ENCODE assay signal across 8 cellular contexts in the genomic region with DNA sequence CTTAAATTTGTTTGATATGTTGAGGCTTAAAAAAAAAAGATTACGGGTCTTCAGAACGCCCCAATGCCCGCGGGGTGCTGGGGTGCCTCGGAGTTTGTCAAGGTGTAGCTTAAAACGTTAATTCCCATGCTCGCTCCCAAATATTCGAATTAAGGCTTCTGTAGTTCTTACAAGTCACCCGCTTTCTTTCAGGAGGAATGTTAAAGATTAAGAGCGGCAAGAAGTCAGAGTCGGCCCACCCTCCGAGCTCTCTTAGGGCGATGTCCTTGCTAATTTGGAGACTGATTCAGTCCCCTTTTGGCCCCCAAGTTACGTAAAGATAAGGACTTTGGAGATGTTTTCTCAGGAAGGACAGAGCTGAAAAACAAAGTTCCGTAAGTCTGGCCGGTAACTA. TPM values are rescaled to one million over a fixed set of nuclear protein-coding genes. Genes with fewer than 3 reads are reported as not detected.
DNase-seq lines count a peak whose midpoint lies in the region; ATAC-seq and TF ChIP-seq lines count a peak whose summit lies in the region.

No MANE protein-coding gene starts in this region.

- H3K9me3 ChIP-seq in SK-N-MC (ENCODE audit: low read depth, low read length) (no peaks in the 10 kb centered on the region), trophoblast cell (ENCODE audit: insufficient read depth, low read depth, low read length) (no peaks in the 10 kb centered on the region)

- H2BK120ac ChIP-seq in trophoblast cell (ENCODE audit: insufficient read depth, low read length, poor library complexity) = peak overlapping the region; percentile 80

- H2AK5ac ChIP-seq in trophoblast cell (ENCODE audit: low read length) = peak overlapping the region; percentile 71

- peaks cover 21% of the 10 kb centered on the region for H3K79me2 ChIP-seq in trophoblast cell (ENCODE audit: control insufficient read depth, insufficient read depth, low read length, poor library complexity)

- H3K4me3 ChIP-seq in SK-N-MC (peak overlapping the region; percentile 98), trophoblast cell (ENCODE audit: low read depth, low read length) (peak overlapping the region; percentile 79)

- H3K4me1 ChIP-seq in trophoblast cell (ENCODE audit: control insufficient read depth in 1 of 2, insufficient read depth in 2 of 2, low read length in 2 of 2) = no peaks in the 10 kb centered on the region

- H3K4me3 Mint-ChIP-seq in T-helper 2 cell treated with Interferon-gamma antibody and Interleukin-4, amounts not matched to agents 5 μg/mL and 100 μg/mL, for 36 hours = peak overlapping the region; percentile 98

- H4K8ac ChIP-seq in trophoblast cell (ENCODE audit: low read depth, low read length) = peak overlapping the region; percentile 96

- peak overlapping the region; percentile 100 for H3K9ac ChIP-seq in SK-N-MC (ENCODE audit: insufficient read length)
- H3K9ac ChIP-seq in trophoblast cell (ENCODE audit: low read length) = peak overlapping the region; percentile 100

- no peak for TF ChIP-seq POLR2A in erythroblast (IDR thresholded peaks at IDR 0.05; ENCODE audit: low read length)

- no peak for ATAC-seq in HG02610 (IDR thresholded peaks at IDR 0.05; ENCODE audit: unreplicated experiment)

- peaks cover 12% of the 10 kb centered on the region for H3K79me1 ChIP-seq in trophoblast cell (ENCODE audit: low read length)

- peaks cover 39% of the 10 kb centered on the region for H3K36me3 Mint-ChIP-seq in T-helper 2 cell treated with Interferon-gamma antibody and Interleukin-4, amounts not matched to agents 5 μg/mL and 100 μg/mL, for 36 hours (ENCODE audit: low read depth)

- no peaks in the 10 kb centered on the region for H3K9me3 Mint-ChIP-seq in T-helper 2 cell treated with Interferon-gamma antibody and Interleukin-4, amounts not matched to agents 5 μg/mL and 100 μg/mL, for 36 hours

- H2AFZ ChIP-seq in trophoblast cell (ENCODE audit: insufficient read depth, low read length, poor library complexity) = peak overlapping the region; percentile 77

- H3K4me1 Mint-ChIP-seq in T-helper 2 cell treated with Interferon-gamma antibody and Interleukin-4, amounts not matched to agents 5 μg/mL and 100 μg/mL, for 36 hours (ENCODE audit: low read depth) = peaks cover 30% of the 10 kb centered on the region

- peak overlapping the region; percentile 97 for H4K12ac ChIP-seq in trophoblast cell (ENCODE audit: low read depth, low read length)

- H3K27me3 Mint-ChIP-seq in T-helper 2 cell treated with Interferon-gamma antibody and Interleukin-4, amounts not matched to agents 5 μg/mL and 100 μg/mL, for 36 hours (ENCODE audit: low read depth) = peaks cover 8% of the 10 kb centered on the region

- peak overlapping the region; percentile 81 for H3K4me2 ChIP-seq in trophoblast cell (ENCODE audit: low read length)

- peak overlapping the region; percentile 95 for H3K14ac ChIP-seq in trophoblast cell (ENCODE audit: low read length)

- no peak overlapping the region for H3K18ac ChIP-seq in trophoblast cell (ENCODE audit: low read length)

- H2BK12ac ChIP-seq in trophoblast cell (ENCODE audit: low read length) = no peak overlapping the region

- no peaks in the 10 kb centered on the region for H3K27me3 ChIP-seq in trophoblast cell (ENCODE audit: insufficient read depth, low read length)

- H3K23ac ChIP-seq in trophoblast cell (ENCODE audit: low read length) = no peak overlapping the region

- H3K36me3 ChIP-seq in SK-N-MC (ENCODE audit: insufficient read depth, low read length) = peaks cover 37% of the 10 kb centered on the region
- H3K36me3 ChIP-seq in trophoblast cell (ENCODE audit: control insufficient read depth in 1 of 2, insufficient read depth in 2 of 2, low read length in 2 of 2) = peaks cover 6 to 10% of the 10 kb centered on the region in 2 experiments

- peak overlapping the region; percentile 82 for H4K91ac ChIP-seq in trophoblast cell (ENCODE audit: low read depth, low read length)

- peak overlapping the region; percentile 77 for H3K4ac ChIP-seq in trophoblast cell (ENCODE audit: low read depth, low read length)

- WGBS in trophoblast cell (ENCODE audit: extremely low coverage, insufficient coverage, insufficient read length) = no CpG with 5 or more reads among the region's 16 CpGs

- no peak for DNase-seq in T-helper 2 cell treated with Interferon-gamma antibody and Interleukin-4, amounts not matched to agents 5 μg/mL and 100 μg/mL, for 36 hours (ENCODE audit: low spot score)
- DNase-seq in T-helper 2 cell (no peak), SK-N-MC (ENCODE audit: low read depth, low spot score) (no peak), erythroblast (lab: John Stamatoyannopoulos, UW) (peak; percentile 76 to 85), trophoblast cell (no peak), AG08396 (ENCODE audit: low spot score) (no peak), medulla oblongata (ENCODE audit: extremely low spot score) (no peak)

- H3K27ac ChIP-seq in SK-N-MC = peak overlapping the region; percentile 97
- peak overlapping the region; percentile 69 for H3K27ac ChIP-seq in trophoblast cell (ENCODE audit: low read depth, low read length)

- H3K27ac Mint-ChIP-seq in T-helper 2 cell treated with Interferon-gamma antibody and Interleukin-4, amounts not matched to agents 5 μg/mL and 100 μg/mL, for 36 hours = peak overlapping the region; percentile 99

- peak overlapping the region; percentile 89 for H2BK5ac ChIP-seq in trophoblast cell (ENCODE audit: low read depth, low read length, poor library complexity)

RNA-seq across cellular contexts. Expression of gene NPM1, which starts 0.8 kb away (rescaled TPM):
- 1,500 and 1,549 TPM in 2 replicates for polyA plus RNA-seq in trophoblast cell (2013)

RNA-seq across cellular contexts. Expression of gene FGF18, which starts 32.6 kb away (rescaled TPM):
- polyA plus RNA-seq in trophoblast cell (2013) = 8.7 and 10.3 TPM in 2 replicates

Comparison
In these comparisons a context has a peak if more than half of its experiments do, and no peak if none do; other contexts are left out.
1. DNase-seq: peak in erythroblast (2 of 2); none in T-helper 2 cell treated with Interferon-gamma antibody and Interleukin-4, amounts not matched to agents 5 μg/mL and 100 μg/mL, for 36 hours (single experiment), T-helper 2 cell (0 of 5), SK-N-MC (single experiment), trophoblast cell (0 of 2), AG08396 (single experiment) and medulla oblongata (single experiment).